In genomic region chr3:97838393-97838792, GRCh38 we compare ENCODE assay signal across 14 cellular contexts. TPM values are rescaled to one million over a fixed set of nuclear protein-coding genes. Genes with fewer than 3 reads are reported as not detected.
DNase-seq lines count a peak whose midpoint lies in the region; ATAC-seq and TF ChIP-seq lines count a peak whose summit lies in the region.
"Had no signal": no experiment of that assay in that cellular context is flagged by ENCODE, and none has a peak within 500 bp of the region (broad histone marks: within the 10 kb centered on the region; RNA-seq: fewer than 3 reads in every experiment).

No MANE protein-coding gene starts in this region.

- CTCF ChIA-PET in IMR-90 (lab: Yijun Ruan, JAX), result interaction anchor here (0.6 to 1.1 kb wide), 2 partner anchors 9 to 768 kb away, joined by 3 read pairs; no protein-coding TSS in a partner anchor

- no peak overlapping the region for H4K8ac ChIP-seq in IMR-90 (ENCODE audit: low read depth in 2 of 2, low read length in 2 of 2)

- in situ Hi-C loops in IMR-90 (cut with MboI; ENCODE audit: low sequenced_read_pairs) (no loop called here), GM13976 (cut with MboI; ENCODE audit: low sequenced_read_pairs, unreplicated experiment) (no loop called here)

- intact Hi-C loops in IMR-90 (cut with micrococcal nuclease), result no loop called here

- ATAC-seq in IMR-90 (ENCODE audit: low read depth) (no peak), HG03378 (IDR thresholded peaks at IDR 0.05; ENCODE audit: unreplicated experiment) (no peak)

- no TSS peak for BruUV-seq in IMR-90 (replicated peaks; lab: Mats Ljungman, UMichigan)

- H2AFZ ChIP-seq in IMR-90 (replicated peaks; ENCODE audit: low read length, poor library complexity), result no peak overlapping the region

- peaks cover 3% of the 10 kb centered on the region; the same call in 1 of the 2 replicates for H4K20me1 ChIP-seq in IMR-90 (ENCODE audit: insufficient read depth, low read length)

- H3K4me1 Mint-ChIP-seq in neural crest cell, result no peaks in the 10 kb centered on the region

- 58% methylated on average over 2 of the region's 3 CpGs; no CpG with 5 or more reads in 1 of the 2 experiments for WGBS in IMR-90 (ENCODE audit: extremely low coverage in 2 of 2, insufficient read length in 1 of 2), 2 experiments

- 0 out of 2 replicates have a peak, but pooled peaks cover 12% of the 10 kb centered on the region for H3K9me1 ChIP-seq in IMR-90 (ENCODE audit: insufficient read depth, low read length)

- H3K14ac ChIP-seq in IMR-90 (replicated peaks; ENCODE audit: low read depth, low read length), result no peak overlapping the region

- TF ChIP-seq CTCF in IMR-90 (conservative IDR thresholded peaks at IDR 0.05; ENCODE audit: low read depth, low read length) (no peak), epithelial cell of esophagus (IDR thresholded peaks at IDR 0.05; ENCODE audit: insufficient read depth, low read depth, low read length, missing control alignments) (no peak), neural crest cell (conservative IDR thresholded peaks at IDR 0.05) (no peak), GM13976 (IDR thresholded peaks at IDR 0.05; ENCODE audit: borderline replicate concordance, control extremely low read depth, extremely low read depth, insufficient read depth, missing control alignments) (no peak)

- H2BK20ac ChIP-seq in IMR-90 (ENCODE audit: low read depth, low read length), result no peak overlapping the region

- no peaks in the 10 kb centered on the region for H3K9me3 Mint-ChIP-seq in neural crest cell

- H3K4me2 ChIP-seq in IMR-90 (ENCODE audit: low read depth, low read length), result no peak overlapping the region

- no peak for DNase-seq in IMR-90
- DNase-seq in NCI-H69 (lab: John Stamatoyannopoulos, UW), result peak; percentile 8
- peak; percentile 18 for DNase-seq in epithelial cell of esophagus (ENCODE audit: low read depth)
- DNase-seq in neural crest cell (ENCODE audit: low read depth, low spot score), result no peak
- DNase-seq in GM13976 (ENCODE audit: low spot score), result no peak
- no peak for DNase-seq in activated CD8-positive, alpha-beta memory T cell treated with anti-CD3 and anti-CD28 coated beads, Interleukin-2, amount 50 U/mL, for 48 hours
- DNase-seq: BE2C; CD4-positive, alpha-beta memory T cell; COR-L47; DMS53; GF-D8 had no signal

- no peak overlapping the region for H3K9ac ChIP-seq in IMR-90 (ENCODE audit: low read depth, low read length)

- no peak overlapping the region for H4K5ac ChIP-seq in IMR-90 (ENCODE audit: low read depth, low read length)

- H3K4me3 ChIP-seq in IMR-90 (ENCODE audit: insufficient read depth, low read depth, low read length), result no peak overlapping the region
- no peak overlapping the region for H3K4me3 ChIP-seq in epithelial cell of esophagus (ENCODE audit: low read length)
- H3K4me3 ChIP-seq: HAP-1 had no signal

- H3K36me3 ChIP-seq in IMR-90 (ENCODE audit: control insufficient read depth, insufficient read depth, low read length), result no peaks in the 10 kb centered on the region
- H3K36me3 ChIP-seq: BE2C, HAP-1 had no signal

- no peak overlapping the region for H2BK120ac ChIP-seq in IMR-90 (ENCODE audit: low read depth, low read length)

- H3K79me1 ChIP-seq in IMR-90 (ENCODE audit: low read depth in 1 of 2, low read length in 2 of 2), result peaks cover 22 to 41% of the 10 kb centered on the region in 2 experiments

- no peak overlapping the region for H2AK9ac ChIP-seq in IMR-90 (replicated peaks; ENCODE audit: low read depth, low read length, poor library complexity)

- H3K4me3 Mint-ChIP-seq in neural crest cell, result no peak overlapping the region
- H3K4me3 Mint-ChIP-seq: CD4-positive, alpha-beta memory T cell had no signal

- TF ChIP-seq RAD21 in IMR-90 (IDR thresholded peaks at IDR 0.05; ENCODE audit: low read length), result no peak

- no peak overlapping the region for H3K18ac ChIP-seq in IMR-90 (ENCODE audit: low read depth, low read length)

- no peak overlapping the region for H3K23ac ChIP-seq in IMR-90 (ENCODE audit: low read depth, low read length)

- dilution Hi-C loops in IMR-90 (cut with HindIII; ENCODE audit: low sequenced_read_pairs, unreplicated experiment), result no loop called here

- POLR2A ChIA-PET in IMR-90 (lab: Charles Lee; ENCODE audit: unreplicated experiment), result no interaction called here

- H2BK15ac ChIP-seq in IMR-90 (ENCODE audit: low read depth, low read length), result no peak overlapping the region

- no peaks in the 10 kb centered on the region for H3K27me3 Mint-ChIP-seq in neural crest cell (ENCODE audit: low read depth)
- H3K27me3 Mint-ChIP-seq: CD4-positive, alpha-beta memory T cell had no signal

- H2BK5ac ChIP-seq in IMR-90 (ENCODE audit: low read depth, low read length, poor library complexity, severe bottlenecking), result no peak overlapping the region

- no peaks in the 10 kb centered on the region for H3K36me3 Mint-ChIP-seq in neural crest cell (ENCODE audit: low read depth)
- H3K36me3 Mint-ChIP-seq: CD4-positive, alpha-beta memory T cell had no signal

- no peak overlapping the region for H3K56ac ChIP-seq in IMR-90 (ENCODE audit: extremely low read depth, insufficient read depth, low read length)

- no peak overlapping the region for H4K91ac ChIP-seq in IMR-90 (ENCODE audit: insufficient read depth, low read depth, low read length)

- H3K4ac ChIP-seq in IMR-90 (ENCODE audit: low read depth, low read length), result no peak overlapping the region

- no peak for TF ChIP-seq POLR2A in IMR-90 (IDR thresholded peaks at IDR 0.05; ENCODE audit: low read depth, low read length)

- no peak overlapping the region for H2AK5ac ChIP-seq in IMR-90 (ENCODE audit: low read depth, low read length)

- H3K27ac Mint-ChIP-seq in neural crest cell (ENCODE audit: unreplicated experiment), result peak overlapping the region; percentile 24
- H3K27ac Mint-ChIP-seq: CD4-positive, alpha-beta memory T cell had no signal

- no peaks in the 10 kb centered on the region for H3K9me3 ChIP-seq in IMR-90 (ENCODE audit: control insufficient read depth, insufficient read depth, low read length)
- H3K9me3 ChIP-seq: BE2C, HAP-1 had no signal

- H3K27me3 ChIP-seq in IMR-90 (ENCODE audit: control insufficient read depth, insufficient read depth, low read length), result no peaks in the 10 kb centered on the region
- H3K27me3 ChIP-seq: BE2C had no signal

- H3K27ac ChIP-seq in IMR-90 (ENCODE audit: insufficient read depth, low read length), result no peak overlapping the region
- H3K27ac ChIP-seq: C4-2B had no signal

- peaks cover 4% of the 10 kb centered on the region; the same call in 1 of the 2 replicates for H3K4me1 ChIP-seq in IMR-90 (ENCODE audit: control insufficient read depth, insufficient read depth, low read length)
- H3K4me1 ChIP-seq: BE2C, HAP-1 had no signal

TF ChIP-seq in IMR-90, 13 proteins besides CTCF, POLR2A, EP300 and RAD21:
- TF ChIP-seq BHLHE40 (IDR thresholded peaks at IDR 0.05; ENCODE audit: low read depth, low read length) (no peak), RCOR1 (IDR thresholded peaks at IDR 0.05; ENCODE audit: insufficient replicate concordance, low read length) (no peak), CEBPB (IDR thresholded peaks at IDR 0.05; ENCODE audit: low read depth, low read length) (0 out of 2 replicates have a peak, but pooled peaks have one; percentile 4), NFE2L2 (IDR thresholded peaks at IDR 0.05; ENCODE audit: low read depth, low read length) (no peak)
TF ChIP-seq in IMR-90: peak in this region for 1.

RNA-seq across cellular contexts. Expression of gene CRYBG3, which starts 16.6 kb away (rescaled TPM):
- 23.9 and 26.2 TPM in 2 replicates for total RNA-seq in IMR-90 (2012; rRNA removed)
- polyA plus RNA-seq in IMR-90 (2012; rRNA removed), result 4.2 and 4.9 TPM in 2 replicates
- polyA plus RNA-seq in IMR-90 (2012; cell fraction: cytosol; rRNA removed), result 0.94 and 0.95 TPM in 2 replicates
- polyA plus RNA-seq in IMR-90 (2012; cell fraction: nucleus; rRNA removed; ENCODE audit: low replicate concordance), result 2.0 and 15.2 TPM in 2 replicates
- 6.5 and 7.3 TPM in 2 replicates for total RNA-seq in neural crest cell

Comparison
In these comparisons a context has a peak if more than half of its experiments do, and no peak if none do; other contexts are left out.
1. DNase-seq: peak in NCI-H69 (single experiment) and epithelial cell of esophagus (single experiment); none in IMR-90 (single experiment), neural crest cell (single experiment), GM13976 (single experiment) and activated CD8-positive, alpha-beta memory T cell treated with anti-CD3 and anti-CD28 coated beads, Interleukin-2, amount 50 U/mL, for 48 hours (single experiment).